ENCODE assay signal across 1 cellular context in the genomic region with DNA sequence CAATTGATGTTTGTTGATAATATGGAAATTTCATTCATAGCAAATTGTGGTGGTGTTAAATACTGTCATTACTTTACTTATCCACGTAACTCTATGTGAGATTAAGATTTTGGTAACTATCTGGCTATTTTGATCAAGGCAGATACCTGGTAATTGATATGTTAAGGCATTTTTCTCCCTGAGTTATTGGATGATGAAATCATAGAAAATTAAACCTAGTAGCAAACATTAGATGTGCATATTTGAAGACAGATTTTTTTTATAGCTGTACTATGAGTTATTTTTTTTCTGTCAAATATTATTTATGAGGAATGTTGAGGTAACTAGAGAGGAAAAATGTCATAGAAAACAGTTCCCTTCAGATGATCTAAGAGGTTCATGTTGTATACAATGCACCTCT.
TF ChIP-seq lines count a peak whose summit lies in the region.

No MANE protein-coding gene starts in this region.

TF ChIP-seq in HepG2, 621 proteins besides CTCF, POLR2A, EP300 and RAD21:
- no peak for TF ChIP-seq ZNF12 (CRISPR knock-in tag; IDR thresholded peaks at IDR 0.05)
- TF ChIP-seq SMARCC2 (IDR thresholded peaks at IDR 0.05): no peak
- TF ChIP-seq PHB2 (IDR thresholded peaks at IDR 0.05; ENCODE audit: partially characterized antibody): no peak
- TF ChIP-seq, protein P1, sequence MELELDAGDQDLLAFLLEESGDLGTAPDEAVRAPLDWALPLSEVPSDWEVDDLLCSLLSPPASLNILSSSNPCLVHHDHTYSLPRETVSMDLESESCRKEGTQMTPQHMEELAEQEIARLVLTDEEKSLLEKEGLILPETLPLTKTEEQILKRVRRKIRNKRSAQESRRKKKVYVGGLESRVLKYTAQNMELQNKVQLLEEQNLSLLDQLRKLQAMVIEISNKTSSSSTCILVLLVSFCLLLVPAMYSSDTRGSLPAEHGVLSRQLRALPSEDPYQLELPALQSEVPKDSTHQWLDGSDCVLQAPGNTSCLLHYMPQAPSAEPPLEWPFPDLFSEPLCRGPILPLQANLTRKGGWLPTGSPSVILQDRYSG (CRISPR knock-in tag; IDR thresholded peaks at IDR 0.05): no peak
- TF ChIP-seq NFIB (CRISPR knock-in tag; IDR thresholded peaks at IDR 0.05; ENCODE audit: borderline replicate concordance): no peak
- TF ChIP-seq ZNF749 (CRISPR knock-in tag; IDR thresholded peaks at IDR 0.05; ENCODE audit: borderline replicate concordance): no peak
- TF ChIP-seq SCMH1 (CRISPR knock-in tag; IDR thresholded peaks at IDR 0.05; ENCODE audit: borderline replicate concordance): no peak
- TF ChIP-seq AGO1 (IDR thresholded peaks at IDR 0.05; ENCODE audit: low read depth, low read length, poor library complexity, severe bottlenecking): no peak
- no peak for TF ChIP-seq HDAC2 (CRISPR knock-in tag; IDR thresholded peaks at IDR 0.05)
- TF ChIP-seq ZNF484 (CRISPR knock-in tag; IDR thresholded peaks at IDR 0.05; ENCODE audit: borderline replicate concordance, low read depth): no peak
- no peak for TF ChIP-seq JUN (CRISPR knock-in tag; IDR thresholded peaks at IDR 0.05)
- TF ChIP-seq ZNF543 (CRISPR knock-in tag; IDR thresholded peaks at IDR 0.05): no peak
- TF ChIP-seq, protein P2, sequence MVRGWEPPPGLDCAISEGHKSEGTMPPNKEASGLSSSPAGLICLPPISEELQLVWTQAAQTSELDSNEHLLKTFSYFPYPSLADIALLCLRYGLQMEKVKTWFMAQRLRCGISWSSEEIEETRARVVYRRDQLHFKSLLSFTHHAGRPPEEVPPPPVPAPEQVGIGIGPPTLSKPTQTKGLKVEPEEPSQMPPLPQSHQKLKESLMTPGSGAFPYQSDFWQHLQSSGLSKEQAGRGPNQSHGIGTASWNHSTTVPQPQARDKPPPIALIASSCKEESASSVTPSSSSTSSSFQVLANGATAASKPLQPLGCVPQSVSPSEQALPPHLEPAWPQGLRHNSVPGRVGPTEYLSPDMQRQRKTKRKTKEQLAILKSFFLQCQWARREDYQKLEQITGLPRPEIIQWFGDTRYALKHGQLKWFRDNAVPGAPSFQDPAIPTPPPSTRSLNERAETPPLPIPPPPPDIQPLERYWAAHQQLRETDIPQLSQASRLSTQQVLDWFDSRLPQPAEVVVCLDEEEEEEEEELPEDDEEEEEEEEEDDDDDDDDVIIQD (CRISPR knock-in tag; IDR thresholded peaks at IDR 0.05; ENCODE audit: low read depth): no peak
- no peak for TF ChIP-seq ZBTB37 (CRISPR knock-in tag; IDR thresholded peaks at IDR 0.05)
- no peak for TF ChIP-seq ZNF761 (CRISPR knock-in tag; conservative IDR thresholded peaks at IDR 0.05)
- TF ChIP-seq SMAD1 (CRISPR knock-in tag; IDR thresholded peaks at IDR 0.05; ENCODE audit: borderline replicate concordance, low read depth): no peak
- TF ChIP-seq ZNF891 (CRISPR knock-in tag; IDR thresholded peaks at IDR 0.05): no peak
- no peak for TF ChIP-seq HCFC1 (IDR thresholded peaks at IDR 0.05; ENCODE audit: low read depth, low read length)
